ENCODE assay signal across 7 cellular contexts in the genomic region with DNA sequence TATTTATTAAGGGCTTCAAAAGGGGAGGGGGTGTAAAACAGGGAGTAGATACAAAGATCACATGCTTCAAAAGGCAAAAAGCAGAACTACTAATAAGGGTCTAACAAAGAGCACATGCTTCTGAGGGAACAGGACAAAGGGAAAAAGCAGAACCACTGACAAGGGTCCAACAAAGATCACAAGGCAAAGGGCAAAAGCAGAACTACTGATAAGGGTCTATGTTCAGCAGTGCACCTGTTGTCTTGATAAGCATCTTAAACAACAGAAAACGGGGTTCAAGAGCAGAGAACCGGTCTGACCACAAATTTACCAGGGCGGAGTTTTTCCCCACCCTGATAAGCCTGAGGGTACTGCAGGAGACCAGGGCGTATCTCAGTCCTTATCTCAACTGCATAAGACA.
DNase-seq lines count a peak whose midpoint lies in the region; ATAC-seq, FAIRE-seq and TF ChIP-seq lines count a peak whose summit lies in the region.
"Not testable (repeated sequence)": the region's sequence is repeated elsewhere in the genome, so short reads cannot be mapped to it uniquely, and the experiment has no call there.

No MANE protein-coding gene starts in this region.

- BruUV-seq in Caco-2 (replicated peaks; lab: Mats Ljungman, UMichigan): not testable (repeated sequence)

- H3K27ac ChIP-seq in small intestine (ENCODE audit: low read depth in 1 of 2, low read length in 1 of 2): not testable (repeated sequence)

- H3K36me3 Mint-ChIP-seq in Caco-2 (ENCODE audit: insufficient read depth, unreplicated experiment); activated naive CD8-positive, alpha-beta T cell treated with anti-CD3 and anti-CD28 coated beads for 36 hours: not testable (repeated sequence)
- peaks cover 12% of the 10 kb centered on the region for H3K36me3 Mint-ChIP-seq in memory B cell

- intact Hi-C loops in Caco-2 (cut with micrococcal nuclease; ENCODE audit: unreplicated experiment): loop anchor here (5.0 kb wide), 2 partner anchors 80 to 315 kb away; no protein-coding TSS in a partner anchor

- H3K9me3 ChIP-seq in Caco-2; small intestine (ENCODE audit: control insufficient read depth, low read depth): not testable (repeated sequence)

- H3K27me3 ChIP-seq in Caco-2 (replicated peaks; ENCODE audit: control insufficient read depth, insufficient read depth, low read length); small intestine (ENCODE audit: control insufficient read depth in 2 of 2, insufficient read depth in 2 of 2, low read length in 2 of 2): not testable (repeated sequence)

- H3K27ac Mint-ChIP-seq in Caco-2 (ENCODE audit: unreplicated experiment) (peak overlapping the region; percentile 89), memory B cell (peak overlapping the region; percentile 19)
- H3K27ac Mint-ChIP-seq in activated naive CD8-positive, alpha-beta T cell treated with anti-CD3 and anti-CD28 coated beads for 36 hours: peak overlapping the region; percentile 61

- CTCF ChIA-PET in Caco-2 (lab: Charles Lee): not testable (repeated sequence)

- not testable (repeated sequence) for H3K27me3 Mint-ChIP-seq in Caco-2 (ENCODE audit: insufficient read depth, unreplicated experiment); activated naive CD8-positive, alpha-beta T cell treated with anti-CD3 and anti-CD28 coated beads for 36 hours; memory B cell

- ATAC-seq in memory B cell (ENCODE audit: low read depth): not testable (repeated sequence)

- not testable (repeated sequence) for H3K9me3 Mint-ChIP-seq in Caco-2 (ENCODE audit: unreplicated experiment); activated naive CD8-positive, alpha-beta T cell treated with anti-CD3 and anti-CD28 coated beads for 36 hours; memory B cell

- WGBS in small intestine, 3 donors: 4 to 52% (median 25%) methylated on average over 4 of the region's 4 CpGs

- H3K36me3 ChIP-seq in Caco-2 (ENCODE audit: control insufficient read depth, insufficient read depth, low read length); small intestine (ENCODE audit: control insufficient read depth in 2 of 2, insufficient read depth in 2 of 2, low read length in 2 of 2): not testable (repeated sequence)

- peaks cover 36% of the 10 kb centered on the region for H3K4me1 ChIP-seq in Caco-2
- not testable (repeated sequence) for H3K4me1 ChIP-seq in small intestine (ENCODE audit: control insufficient read depth in 2 of 2, insufficient read depth in 1 of 2, low read depth in 1 of 2, low read length in 1 of 2)

- H3K4me3 Mint-ChIP-seq in Caco-2 (ENCODE audit: unreplicated experiment); activated naive CD8-positive, alpha-beta T cell treated with anti-CD3 and anti-CD28 coated beads for 36 hours; memory B cell: not testable (repeated sequence)

- not testable (repeated sequence) for FAIRE-seq in small intestine (lab: Jason Lieb, UNC)

- POLR2A ChIA-PET in Caco-2 (lab: Charles Lee): not testable (repeated sequence)

- not testable (repeated sequence) for H3K4me3 ChIP-seq in Caco-2 (ENCODE audit: low read depth, low read length); small intestine (ENCODE audit: low read depth in 1 of 2, low read length in 2 of 2)

- DNase-seq in Caco-2 (peak; percentile 58 to 79), Kasumi-1 (lab: John Stamatoyannopoulos, UW) (peak; percentile 44 to 64), NOMO-1 treated with DMSO at 0.1 percent for 48 hours (lab: John Stamatoyannopoulos, UW; ENCODE audit: unreplicated experiment) (peak; percentile 16), SIG-M5 treated with dmso at 0.1 percent for 504 hours (lab: John Stamatoyannopoulos, UW; ENCODE audit: unreplicated experiment) (peak; percentile 16), small intestine (peak; percentile 52)
- DNase-seq in activated naive CD8-positive, alpha-beta T cell treated with anti-CD3 and anti-CD28 coated beads for 36 hours; memory B cell (ENCODE audit: low spot score in 2 of 2): not testable (repeated sequence)

- peaks cover 25% of the 10 kb centered on the region for H3K4me1 Mint-ChIP-seq in Caco-2 (ENCODE audit: low read depth, unreplicated experiment)
- H3K4me1 Mint-ChIP-seq in activated naive CD8-positive, alpha-beta T cell treated with anti-CD3 and anti-CD28 coated beads for 36 hours: peaks cover 13% of the 10 kb centered on the region
- H3K4me1 Mint-ChIP-seq in memory B cell: not testable (repeated sequence)

- TF ChIP-seq CTCF in Caco-2 (IDR thresholded peaks at IDR 0.05; ENCODE audit: insufficient read depth in 1 of 2, low read depth in 1 of 2, low read length in 1 of 2, severe bottlenecking in 1 of 2, unreplicated experiment in 1 of 2): not testable (repeated sequence)

Comparison
In these comparisons a context has a peak if more than half of its experiments do, and no peak if none do; other contexts are left out.
1. H3K27ac Mint-ChIP-seq: peak in every context shown above with its lines; median percentile 89 in Caco-2; 61 in activated naive CD8-positive, alpha-beta T cell treated with anti-CD3 and anti-CD28 coated beads for 36 hours; 19 in memory B cell.